ENCODE assay signal across 16 cellular contexts in genomic region chr6:15267221-15267620, GRCh38. TPM values are rescaled to one million over a fixed set of nuclear protein-coding genes. Genes with fewer than 3 reads are reported as not detected.
DNase-seq lines count a peak whose midpoint lies in the region; ATAC-seq and TF ChIP-seq lines count a peak whose summit lies in the region.
"Had no signal": no experiment of that assay in that cellular context is flagged by ENCODE, and none has a peak within 500 bp of the region (broad histone marks: within the 10 kb centered on the region; RNA-seq: fewer than 3 reads in every experiment).

No MANE protein-coding gene starts in this region.

- H2AFZ ChIP-seq in neural progenitor cell (replicated peaks): no peak overlapping the region

- H4K20me1 ChIP-seq in neural progenitor cell (ENCODE audit: low read depth): peaks cover 99% of the 10 kb centered on the region

- H3K27ac ChIP-seq in HUES48 (ENCODE audit: low read depth, low read length) (peak overlapping the region; percentile 95), dorsolateral prefrontal cortex (peak overlapping the region in 55 of 59 donors; percentile 27 to 93 (median 85)), neural progenitor cell (no peak overlapping the region), upper lobe of left lung (no peak overlapping the region)
- H3K27ac ChIP-seq: ascending aorta, SJCRH30, VCaP had no signal

- no peaks in the 10 kb centered on the region for H3K9me3 Mint-ChIP-seq in CD14-positive monocyte
- H3K9me3 Mint-ChIP-seq in neural progenitor cell: no peaks in the 10 kb centered on the region
- H3K9me3 Mint-ChIP-seq: CD4-positive, alpha-beta T cell; stimulated activated memory B cell treated with anti-CD40 and anti-IgM and Interleukin-4, amounts not matched to agents 10 μg/mL and 1 μg/mL and 100 μg/mL, for 72 hours had no signal

- H3K9me3 ChIP-seq in HUES48 (ENCODE audit: control insufficient read depth, insufficient read depth, low read length): no peaks in the 10 kb centered on the region
- no peaks in the 10 kb centered on the region for H3K9me3 ChIP-seq in neural progenitor cell (ENCODE audit: low read depth)
- no peaks in the 10 kb centered on the region for H3K9me3 ChIP-seq in upper lobe of left lung
- H3K9me3 ChIP-seq: ascending aorta, SJCRH30 had no signal

- DNase-seq in CD14-positive monocyte (ENCODE audit: low spot score) (no peak), dorsolateral prefrontal cortex (no peak), neural progenitor cell (ENCODE audit: low spot score) (no peak), NCI-H2081 (lab: John Stamatoyannopoulos, UW) (no peak), upper lobe of left lung (no peak)
- DNase-seq: CD4-positive, alpha-beta T cell; islet precursor cell; KG1; NCI-H146; SJCRH30; stimulated activated CD4-positive, alpha-beta T cell treated with anti-CD3 and anti-CD28 coated beads, Interleukin-4, amount 100 ng/mL, for 24 hours had no signal

- H3K27ac Mint-ChIP-seq in CD14-positive monocyte: peak overlapping the region in 6 of 7 donors; percentile 70 to 90 (median 85)
- H3K27ac Mint-ChIP-seq in neural progenitor cell: peak overlapping the region; percentile 34

- H3K27me3 Mint-ChIP-seq in CD14-positive monocyte (ENCODE audit: low read depth in 3 of 3) (peaks cover 0 to 3% (median 0%) of the 10 kb centered on the region in 3 donors), neural progenitor cell (ENCODE audit: insufficient read depth, low read depth) (no peaks in the 10 kb centered on the region)
- H3K27me3 Mint-ChIP-seq: CD4-positive, alpha-beta T cell; stimulated activated memory B cell treated with anti-CD40 and anti-IgM and Interleukin-4, amounts not matched to agents 10 μg/mL and 1 μg/mL and 100 μg/mL, for 72 hours had no signal

- no peak overlapping the region for H3K9ac ChIP-seq in HUES48 (ENCODE audit: low read depth, low read length)
- no peak overlapping the region for H3K9ac ChIP-seq in neural progenitor cell

- H3K4me3 ChIP-seq in HUES48 (ENCODE audit: low read depth, low read length): peak overlapping the region; percentile 47
- H3K4me3 ChIP-seq in dorsolateral prefrontal cortex: no peak overlapping the region
- no peak overlapping the region for H3K4me3 ChIP-seq in neural progenitor cell
- no peak overlapping the region for H3K4me3 ChIP-seq in upper lobe of left lung
- H3K4me3 ChIP-seq: ascending aorta, SJCRH30 had no signal

- no peak for TF ChIP-seq EP300 in upper lobe of left lung (IDR thresholded peaks at IDR 0.05)

- H3K4me1 Mint-ChIP-seq in CD14-positive monocyte (peaks cover 95% of the 10 kb centered on the region), neural progenitor cell (peaks cover 87% of the 10 kb centered on the region)

- H3K27me3 ChIP-seq in HUES48 (ENCODE audit: control insufficient read depth, insufficient read depth, low read length) (no peaks in the 10 kb centered on the region), dorsolateral prefrontal cortex (no peaks in the 10 kb centered on the region), neural progenitor cell (no peaks in the 10 kb centered on the region), upper lobe of left lung (no peaks in the 10 kb centered on the region)
- H3K27me3 ChIP-seq: ascending aorta, SJCRH30 had no signal

- intact Hi-C loops in CD14-positive monocyte (cut with micrococcal nuclease) (no loop called here), dorsolateral prefrontal cortex (cut with DNase I) (no loop called here)

- H3F3A ChIP-seq in neural progenitor cell (ENCODE audit: low read depth): peaks cover 57% of the 10 kb centered on the region

- H3K79me2 ChIP-seq in neural progenitor cell (ENCODE audit: low read depth): peaks cover 100% of the 10 kb centered on the region

- no peak for TF ChIP-seq CTCF in CD14-positive monocyte (IDR thresholded peaks at IDR 0.05)
- no peak for TF ChIP-seq CTCF in dorsolateral prefrontal cortex (IDR thresholded peaks at IDR 0.05 in 54 of 56, conservative IDR thresholded peaks at IDR 0.05 in 2 of 56; ENCODE audit: low read depth in 1 of 56, partially characterized antibody in 56 of 56)
- TF ChIP-seq CTCF in neural progenitor cell (IDR thresholded peaks at IDR 0.05): no peak
- TF ChIP-seq CTCF in upper lobe of left lung (IDR thresholded peaks at IDR 0.05): no peak

- peak overlapping the region; percentile 76 for H3K4me2 ChIP-seq in neural progenitor cell

- no peak for TF ChIP-seq POLR2A in upper lobe of left lung (IDR thresholded peaks at IDR 0.05)

- 92 to 96% methylated on average over 2 of the region's 2 CpGs for WGBS in upper lobe of left lung, 2 donors

- peak overlapping the region in 1 of 2 donors; percentile 60 for H3K4me3 Mint-ChIP-seq in CD14-positive monocyte
- H3K4me3 Mint-ChIP-seq in neural progenitor cell: peak overlapping the region; percentile 52
- H3K4me3 Mint-ChIP-seq: CD4-positive, alpha-beta T cell; stimulated activated memory B cell treated with anti-CD40 and anti-IgM and Interleukin-4, amounts not matched to agents 10 μg/mL and 1 μg/mL and 100 μg/mL, for 72 hours had no signal

- H3K36me3 Mint-ChIP-seq in CD14-positive monocyte: peaks cover 38 to 45% of the 10 kb centered on the region in 2 donors
- H3K36me3 Mint-ChIP-seq in neural progenitor cell: peaks cover under 1% of the 10 kb centered on the region

- H3K4me1 ChIP-seq in HUES48 (ENCODE audit: control insufficient read depth, insufficient read depth, low read length) (peaks cover 91% of the 10 kb centered on the region), neural progenitor cell (peaks cover 59% of the 10 kb centered on the region), upper lobe of left lung (peaks cover 51 to 65% (median 51%) of the 10 kb centered on the region in 4 donors)

- ATAC-seq in GM18858 (IDR thresholded peaks at IDR 0.05; ENCODE audit: unreplicated experiment): no peak
- no peak for ATAC-seq in upper lobe of left lung (ENCODE audit: low FRiP score in 2 of 2)
- ATAC-seq: stimulated activated memory B cell treated with anti-CD40 and anti-IgM and Interleukin-4, amounts not matched to agents 10 μg/mL and 1 μg/mL and 100 μg/mL, for 72 hours had no signal

- H3K36me3 ChIP-seq in HUES48 (ENCODE audit: control insufficient read depth, insufficient read depth, low read length) (peaks cover 10% of the 10 kb centered on the region; the same call in 1 of the 2 replicates), neural progenitor cell (no peaks in the 10 kb centered on the region), upper lobe of left lung (no peaks in the 10 kb centered on the region)
- H3K36me3 ChIP-seq: ascending aorta, SJCRH30 had no signal

RNA-seq across cellular contexts. Expression of gene JARID2, which starts 21.4 kb away (rescaled TPM):
- 10 to 100 TPM in 1 of 2 donors, 1 to 10 TPM in 1; 6.8 to 12.5 TPM for polyA plus RNA-seq in CD14-positive monocyte
- total RNA-seq in dorsolateral prefrontal cortex (10 to 100 TPM; 14.2 to 26.7 (median 20.5) TPM), neural progenitor cell (ENCODE audit: low replicate concordance) (38.9 and 45.8 TPM in 2 replicates), upper lobe of left lung (10 to 100 TPM in 5 of 6 donors, 1 to 10 TPM in 1; 9.6 to 37.7 (median 16.4) TPM)

Comparison
In these comparisons a context has a peak if more than half of its experiments do, and no peak if none do; other contexts are left out.
1. H3K27ac ChIP-seq: peak in HUES48 (single experiment) and dorsolateral prefrontal cortex (55 of 59); none in neural progenitor cell (single experiment) and upper lobe of left lung (0 of 4).